In the genomic region with DNA sequence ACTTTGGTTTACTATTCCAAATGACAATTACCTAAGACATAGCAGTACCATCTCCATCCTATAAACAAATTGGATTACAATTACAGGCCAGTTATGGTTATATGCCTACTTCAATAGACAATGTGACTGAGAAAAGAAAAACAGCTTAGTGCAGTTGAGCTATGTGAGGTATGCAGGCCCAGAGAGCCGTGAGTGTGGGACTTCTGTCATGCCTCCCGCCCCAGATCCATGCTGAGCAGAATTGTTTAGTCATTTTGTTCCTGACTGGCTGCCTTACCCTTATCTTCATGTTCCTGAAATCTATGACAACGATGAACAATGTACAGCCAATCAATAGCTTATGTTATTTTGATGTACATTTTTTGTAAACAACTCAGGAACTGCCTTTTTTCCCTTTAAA, we compare ENCODE assay signal across 11 cellular contexts. TPM values are rescaled to one million over a fixed set of nuclear protein-coding genes. Genes with fewer than 3 reads are reported as not detected.
DNase-seq lines count a peak whose midpoint lies in the region; TF ChIP-seq lines count a peak whose summit lies in the region.
"Had no signal": no experiment of that assay in that cellular context is flagged by ENCODE, and none has a peak within 500 bp of the region (broad histone marks: within the 10 kb centered on the region; RNA-seq: fewer than 3 reads in every experiment).

No MANE protein-coding gene starts in this region.

- no peaks in the 10 kb centered on the region for H3K9me3 Mint-ChIP-seq in activated T-cell treated with anti-CD3 and anti-CD28 coated beads, Interleukin-2, amount 50 U/mL, for 24 hours
- H3K9me3 Mint-ChIP-seq in chondrocyte (ENCODE audit: low read depth), result no peaks in the 10 kb centered on the region

- peaks cover 0 to 19% (median 5%) of the 10 kb centered on the region in 4 donors for H3K4me1 ChIP-seq in tibial artery

- peak overlapping the region; percentile 1 for H3K27ac Mint-ChIP-seq in activated T-cell treated with anti-CD3 and anti-CD28 coated beads, Interleukin-2, amount 50 U/mL, for 24 hours
- H3K27ac Mint-ChIP-seq in chondrocyte (ENCODE audit: unreplicated experiment), result peak overlapping the region; percentile 93

- H3K4me1 Mint-ChIP-seq in activated T-cell treated with anti-CD3 and anti-CD28 coated beads, Interleukin-2, amount 50 U/mL, for 24 hours (ENCODE audit: low read depth), result peaks cover 32% of the 10 kb centered on the region
- peaks cover 32% of the 10 kb centered on the region for H3K4me1 Mint-ChIP-seq in chondrocyte (ENCODE audit: low read depth)

- H3K36me3 Mint-ChIP-seq in activated T-cell treated with anti-CD3 and anti-CD28 coated beads, Interleukin-2, amount 50 U/mL, for 24 hours (ENCODE audit: low read depth), result peaks cover 86% of the 10 kb centered on the region
- H3K36me3 Mint-ChIP-seq in chondrocyte (ENCODE audit: low read depth), result peaks cover 2% of the 10 kb centered on the region

- peak overlapping the region; percentile 29 to 63 for H3K27ac ChIP-seq in tibial artery
- H3K27ac ChIP-seq: HL-60 had no signal

- H3K27me3 Mint-ChIP-seq in activated T-cell treated with anti-CD3 and anti-CD28 coated beads, Interleukin-2, amount 50 U/mL, for 24 hours, result no peaks in the 10 kb centered on the region
- no peaks in the 10 kb centered on the region for H3K27me3 Mint-ChIP-seq in chondrocyte (ENCODE audit: low read depth)

- no peaks in the 10 kb centered on the region for H3K27me3 ChIP-seq in tibial artery

- no peak for DNase-seq in activated T-cell treated with anti-CD3 and anti-CD28 coated beads, Interleukin-2, amount 50 U/mL, for 24 hours
- DNase-seq in activated T-cell treated with anti-CD3 and anti-CD28 coated beads, Interleukin-2, amount 50 U/mL, for 1 hour, result no peak
- DNase-seq in chondrocyte (ENCODE audit: low spot score) (no peak), kidney glomerular epithelial cell (lab: John Stamatoyannopoulos, UW) (peak; percentile 68), tibial artery (no peak), OCI-M1 (lab: John Stamatoyannopoulos, UW) (no peak), NCI-H774 (lab: John Stamatoyannopoulos, UW) (no peak), GF-D8 (lab: John Stamatoyannopoulos, UW) (no peak)
- DNase-seq: 8988T, NCI-H1105 had no signal

- peaks cover 0 to 13% (median 10%) of the 10 kb centered on the region in 3 donors for H3K36me3 ChIP-seq in tibial artery

- TF ChIP-seq CTCF in chondrocyte (IDR thresholded peaks at IDR 0.05) (no peak), tibial artery (IDR thresholded peaks at IDR 0.05) (no peak)

- intact Hi-C loops in tibial artery (cut with DNase I; ENCODE audit: low total_unique reads), result no loop called here

- H3K9me3 ChIP-seq in tibial artery, result no peaks in the 10 kb centered on the region

- no peak overlapping the region for H3K4me3 ChIP-seq in tibial artery

- H3K4me3 Mint-ChIP-seq in activated T-cell treated with anti-CD3 and anti-CD28 coated beads, Interleukin-2, amount 50 U/mL, for 24 hours, result no peak overlapping the region
- no peak overlapping the region for H3K4me3 Mint-ChIP-seq in chondrocyte (ENCODE audit: unreplicated experiment)

RNA-seq across cellular contexts. Expression of a gene that starts 21.7 kb away (rescaled TPM):
- total RNA-seq in chondrocyte, result 57.4 to 72.0 TPM (median 67.1 TPM) in 3 replicates
